2 cellular contexts compared by ENCODE assay signal in genomic region chr16:19884021-19884485, GRCh38.
A peak's percentile ranks its signal among the peaks of the same experiment; 100 is the strongest.
TF ChIP-seq lines count a peak whose summit lies in the region.

No MANE protein-coding gene starts in this region.

TF ChIP-seq in K562, 482 proteins besides CTCF, POLR2A, EP300 and RAD21:
- TF ChIP-seq HES1 (IDR thresholded peaks at IDR 0.05; ENCODE audit: low read depth) (no peak), ZKSCAN1 (IDR thresholded peaks at IDR 0.05; ENCODE audit: low read depth, low read length) (no peak), BMI1 (IDR thresholded peaks at IDR 0.05; ENCODE audit: low read length) (no peak)

TF ChIP-seq in HepG2, 621 proteins besides CTCF, POLR2A, EP300 and RAD21:
- TF ChIP-seq ZSCAN25 (CRISPR knock-in tag; IDR thresholded peaks at IDR 0.05) (peak; percentile 55; the same call in 1 of the 2 replicates), PITX1 (CRISPR knock-in tag; IDR thresholded peaks at IDR 0.05) (0 out of 2 replicates have a peak, but pooled peaks have one; percentile 33), MNT (IDR thresholded peaks at IDR 0.05) (no peak), JUN (CRISPR knock-in tag; IDR thresholded peaks at IDR 0.05) (no peak), MXI1 (IDR thresholded peaks at IDR 0.05; ENCODE audit: borderline replicate concordance, low read depth, low read length) (0 out of 3 replicates have a peak, but pooled peaks have one; percentile 10), ZNF333 (CRISPR knock-in tag; IDR thresholded peaks at IDR 0.05; ENCODE audit: borderline replicate concordance) (0 out of 2 replicates have a peak, but pooled peaks have one; percentile 30), FOXC1 (CRISPR knock-in tag; IDR thresholded peaks at IDR 0.05; ENCODE audit: borderline replicate concordance) (peak; percentile 5; the same call in 1 of the 2 replicates)
